In the genomic region with DNA sequence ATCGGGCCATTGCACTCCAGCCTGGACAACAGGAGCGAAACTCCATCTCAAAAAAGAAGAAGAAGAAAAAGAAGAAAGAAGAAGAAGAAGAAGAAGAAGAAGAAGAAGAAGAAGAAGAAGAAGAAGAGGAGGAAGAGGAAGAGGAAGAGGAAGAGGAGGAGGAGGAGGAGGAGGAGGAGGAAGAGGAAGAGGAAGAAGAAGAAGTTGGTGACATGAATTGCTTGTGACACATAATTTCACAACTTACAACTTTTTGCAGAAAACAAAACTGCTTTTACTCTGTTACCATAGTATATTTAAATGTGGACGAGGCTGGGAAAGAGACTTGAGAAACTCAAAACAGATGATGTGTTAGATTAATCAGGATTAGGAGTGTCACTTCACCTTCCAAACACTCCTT, we compare ENCODE assay signal across 9 cellular contexts. TPM values are rescaled to one million over a fixed set of nuclear protein-coding genes. Genes with fewer than 3 reads are reported as not detected.
"Had no signal": no experiment of that assay in that cellular context is flagged by ENCODE, and none has a peak within 500 bp of the region (broad histone marks: within the 10 kb centered on the region; RNA-seq: fewer than 3 reads in every experiment).

No MANE protein-coding gene starts in this region.

RNA-seq across cellular contexts. Expression of a gene that starts 5.5 kb away (rescaled TPM):
- total RNA-seq: activated CD4-positive, alpha-beta T cell treated with anti-CD3 and anti-CD28 coated beads, Interleukin-2, amount 10 ng/mL, durations not matched to agents 24 days and 14 days; activated CD8-positive, alpha-beta T cell treated with anti-CD3 and anti-CD28 coated beads for 36 hours; activated naive CD8-positive, alpha-beta T cell treated with anti-CD3 and anti-CD28 coated beads for 36 hours; activated T-helper 17 cell treated with anti-CD3 and anti-CD28 coated beads, Interleukin-2, amount 50 U/mL, for 72 hours; MCF 10A; RPMI7951; SJSA1; T-helper 1 cell treated with Interleukin-12 subunit alpha and Interleukin-12 subunit beta and Interleukin-4 antibody, amounts not matched to agents 30 ng/mL and 1 ng/mL, for 36 hours; T-helper 2 cell treated with Interferon-gamma antibody and Interleukin-4, amounts not matched to agents 100 ng/mL and 5 ng/mL, for 36 hours had no signal
